18 cellular contexts compared by ENCODE assay signal in genomic region chr4:94936854-94937253, GRCh38.
DNase-seq lines count a peak whose midpoint lies in the region; ATAC-seq, FAIRE-seq and TF ChIP-seq lines count a peak whose summit lies in the region.
"Had no signal": no experiment of that assay in that cellular context is flagged by ENCODE, and none has a peak within 500 bp of the region (broad histone marks: within the 10 kb centered on the region; RNA-seq: fewer than 3 reads in every experiment).

No MANE protein-coding gene starts in this region.

- no peak overlapping the region for H3K9ac ChIP-seq in neural progenitor cell

- ATAC-seq in HG03520 (IDR thresholded peaks at IDR 0.05; ENCODE audit: unreplicated experiment) = no peak

- TF ChIP-seq CTCF in HEK293 (tag by site-specific recombination; IDR thresholded peaks at IDR 0.05) (no peak), bronchial epithelial cell (IDR thresholded peaks at IDR 0.05; ENCODE audit: insufficient read depth, low read length, severe bottlenecking) (no peak), neural progenitor cell (IDR thresholded peaks at IDR 0.05) (no peak)

- no peaks in the 10 kb centered on the region for H4K20me1 ChIP-seq in neural progenitor cell (ENCODE audit: low read depth)

- H3K4me3 ChIP-seq in HEK293 (ENCODE audit: low read depth, low read length) (no peak overlapping the region), bronchial epithelial cell (ENCODE audit: low read depth, low read length) (no peak overlapping the region), neural progenitor cell (no peak overlapping the region)

- DNase-seq in DMS 273 (lab: John Stamatoyannopoulos, UW; ENCODE audit: unreplicated experiment) (peak; percentile 57), bronchial epithelial cell (ENCODE audit: low read depth) (no peak), neural progenitor cell (ENCODE audit: low spot score) (peak; percentile 39), A172 (ENCODE audit: low spot score) (no peak), ureter (ENCODE audit: low spot score) (no peak), NCI-H82 treated with DMSO at 0.1 percent for 48 hours (lab: John Stamatoyannopoulos, UW; ENCODE audit: unreplicated experiment) (no peak)
- DNase-seq: BE2C; CD4-positive, alpha-beta memory T cell; DND-41; GDM1 had no signal

- peak; percentile 76 for FAIRE-seq in bronchial epithelial cell (lab: Jason Lieb, UNC)
- FAIRE-seq: A204.1, GM12892, GM19239, H54 had no signal

- peak overlapping the region; percentile 21 for H2AFZ ChIP-seq in neural progenitor cell (replicated peaks)

- POLR2A ChIA-PET in HEK293 (lab: Yijun Ruan, JAX) = no interaction called here

- no peaks in the 10 kb centered on the region for H3K9me3 ChIP-seq in HEK293 (ENCODE audit: control insufficient read depth, insufficient read depth, low read depth, low read length)
- H3K9me3 ChIP-seq in neural progenitor cell (ENCODE audit: low read depth) = no peaks in the 10 kb centered on the region
- H3K9me3 ChIP-seq: BE2C had no signal

- no peaks in the 10 kb centered on the region for H3K27me3 Mint-ChIP-seq in neural progenitor cell (ENCODE audit: insufficient read depth, low read depth)
- H3K27me3 Mint-ChIP-seq: IgD-negative memory B cell had no signal

- H3K4me1 ChIP-seq in HEK293 (ENCODE audit: control insufficient read depth, insufficient read depth, low read length) = peaks cover 15% of the 10 kb centered on the region
- H3K4me1 ChIP-seq in neural progenitor cell = peaks cover 19% of the 10 kb centered on the region

- no peaks in the 10 kb centered on the region for H3K79me2 ChIP-seq in neural progenitor cell (ENCODE audit: low read depth)

- H3K27me3 ChIP-seq in bronchial epithelial cell (ENCODE audit: control insufficient read depth, insufficient read depth, low read length) (no peaks in the 10 kb centered on the region), neural progenitor cell (no peaks in the 10 kb centered on the region)
- H3K27me3 ChIP-seq: BE2C had no signal

- H3K4me2 ChIP-seq in neural progenitor cell = no peak overlapping the region

- H3K36me3 ChIP-seq in HEK293 (ENCODE audit: control insufficient read depth in 2 of 2, insufficient read depth in 1 of 2, low read length in 2 of 2) (no peaks in the 10 kb centered on the region), bronchial epithelial cell (ENCODE audit: control insufficient read depth, insufficient read depth, low read length) (no peaks in the 10 kb centered on the region), neural progenitor cell (no peaks in the 10 kb centered on the region)
- H3K36me3 ChIP-seq: BE2C had no signal

- H3K27ac Mint-ChIP-seq in neural progenitor cell = no peak overlapping the region
- H3K27ac Mint-ChIP-seq: IgD-negative memory B cell had no signal

- H3F3A ChIP-seq in neural progenitor cell (ENCODE audit: low read depth) = no peaks in the 10 kb centered on the region

- no peak overlapping the region for H3K27ac ChIP-seq in HEK293 (ENCODE audit: extremely low read depth, low read depth, low read length)
- no peak overlapping the region for H3K27ac ChIP-seq in neural progenitor cell
- H3K27ac ChIP-seq: C4-2B had no signal

- no peak overlapping the region for H3K4me3 Mint-ChIP-seq in neural progenitor cell
- H3K4me3 Mint-ChIP-seq: CD4-positive, alpha-beta memory T cell; IgD-negative memory B cell had no signal

- no peaks in the 10 kb centered on the region for H3K9me3 Mint-ChIP-seq in neural progenitor cell
- H3K9me3 Mint-ChIP-seq: CD4-positive, alpha-beta memory T cell; IgD-negative memory B cell had no signal

- no peaks in the 10 kb centered on the region for H3K36me3 Mint-ChIP-seq in neural progenitor cell
- H3K36me3 Mint-ChIP-seq: CD4-positive, alpha-beta memory T cell; IgD-negative memory B cell had no signal

- peaks cover 18% of the 10 kb centered on the region for H3K4me1 Mint-ChIP-seq in neural progenitor cell
- H3K4me1 Mint-ChIP-seq: CD4-positive, alpha-beta memory T cell; IgD-negative memory B cell had no signal

- CTCF ChIA-PET in HEK293 (lab: Yijun Ruan, JAX) = no interaction called here

TF ChIP-seq in HEK293, 187 proteins besides CTCF, POLR2A, EP300 and RAD21:
- TF ChIP-seq ZBTB48 (tag by site-specific recombination; IDR thresholded peaks at IDR 0.05) (peak; percentile 57; the same call in 1 of the 2 replicates), ZNF24 (tag by site-specific recombination; IDR thresholded peaks at IDR 0.05) (no peak)

Comparison
In these comparisons a context has a peak if more than half of its experiments do, and no peak if none do; other contexts are left out.
1. DNase-seq: peak in DMS 273 (single experiment) and neural progenitor cell (single experiment); none in bronchial epithelial cell (single experiment), A172 (single experiment), ureter (single experiment) and NCI-H82 treated with DMSO at 0.1 percent for 48 hours (single experiment).